8 cellular contexts compared by ENCODE assay signal in the genomic region with DNA sequence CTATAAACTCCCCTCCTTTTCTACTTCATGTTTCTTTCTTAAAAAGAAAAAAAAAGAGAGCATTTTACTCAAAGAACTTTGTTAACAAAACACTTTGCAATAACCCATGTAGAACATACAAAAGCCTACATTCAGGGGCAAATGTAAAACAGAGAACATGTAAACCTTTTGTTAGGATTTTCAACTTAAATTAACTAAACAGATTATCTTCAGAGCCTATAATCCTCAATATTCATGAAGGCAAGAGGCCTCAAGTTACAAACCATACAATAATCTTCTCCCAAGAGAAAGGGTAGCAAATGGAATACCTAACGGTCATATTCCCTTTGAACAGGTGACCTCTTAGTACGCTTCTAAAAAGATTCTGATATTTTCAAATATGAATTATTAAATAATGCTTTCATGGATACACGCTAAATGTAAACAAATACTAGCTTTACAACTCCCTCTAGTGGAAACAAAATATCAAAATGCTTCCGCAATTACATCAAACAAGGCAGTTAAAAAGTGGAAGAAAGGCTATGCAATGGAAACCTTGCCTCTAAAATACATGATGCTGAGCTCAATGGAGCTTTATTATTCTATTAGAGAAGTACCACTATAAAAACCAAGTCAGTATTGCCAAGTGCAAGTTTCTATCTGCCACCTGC. TPM values are rescaled to one million over a fixed set of nuclear protein-coding genes. Genes with fewer than 3 reads are reported as not detected.
A peak's percentile ranks its signal among the peaks of the same experiment; 100 is the strongest.
DNase-seq lines count a peak whose midpoint lies in the region; ATAC-seq and TF ChIP-seq lines count a peak whose summit lies in the region.

No MANE protein-coding gene starts in this region.

- TF ChIP-seq POLR2A in adrenal gland (IDR thresholded peaks at IDR 0.05), result no peak

- no peak overlapping the region for H3K4me3 ChIP-seq in AG04450 (ENCODE audit: low read depth, low read length)
- H3K4me3 ChIP-seq in adrenal gland, result no peak overlapping the region

- 7 to 14% (median 13%) methylated on average over 4 of the region's 4 CpGs for WGBS in adrenal gland, 4 donors

- H3K4me1 Mint-ChIP-seq in HFFc6 (ENCODE audit: low read depth), result peaks cover 82% of the 10 kb centered on the region
- H3K4me1 Mint-ChIP-seq in activated naive CD4-positive, alpha-beta T cell treated with anti-CD3 and anti-CD28 coated beads for 36 hours (ENCODE audit: low read depth), result peaks cover 51% of the 10 kb centered on the region

- H3K27me3 ChIP-seq in AG04450 (ENCODE audit: control insufficient read depth, insufficient read depth, low read length) (no peaks in the 10 kb centered on the region), adrenal gland (no peaks in the 10 kb centered on the region)

- no peaks in the 10 kb centered on the region for H3K36me3 ChIP-seq in adrenal gland (replicated peaks in 1 of 2)

- DNase-seq in AG04450 (ENCODE audit: low read depth, low spot score) (no peak), HFFc6 (peak; percentile 24), adrenal gland (no peak), kidney tubule cell (ENCODE audit: low spot score) (peak; percentile 28)
- DNase-seq in activated CD4-positive, alpha-beta T cell treated with anti-CD3 and anti-CD28 coated beads, Interleukin-2, amount 50 U/mL, for 48 hours, result no peak
- DNase-seq in activated naive CD4-positive, alpha-beta T cell treated with anti-CD3 and anti-CD28 coated beads for 36 hours, result no peak
- DNase-seq in stimulated activated CD4-positive, alpha-beta T cell treated with anti-CD3 and anti-CD28 coated beads, Interleukin-2, amount 100 ng/mL, for 48 hours, result no peak

- CTCF ChIA-PET in AG04450 (lab: Charles Lee), result interaction anchor here (0.6 to 3.2 kb wide), 27 partner anchors 9 to 495 kb away, joined by 3 to 14 read pairs (median 3); a partner anchor contains a TSS
- CTCF ChIA-PET in activated naive CD4-positive, alpha-beta T cell treated with anti-CD3 and anti-CD28 coated beads for 36 hours (lab: Charles Lee), result interaction anchor here (0.9 to 1.3 kb wide), 3 partner anchors 9 to 13 kb away, joined by 3 to 4 read pairs (median 4); a partner anchor contains a TSS

- peaks cover 0 to 7% of the 10 kb centered on the region in 2 donors for H3K4me1 ChIP-seq in adrenal gland (replicated peaks in 1 of 2)

- no peak overlapping the region for H3K4me3 Mint-ChIP-seq in HFFc6
- no peak overlapping the region for H3K4me3 Mint-ChIP-seq in activated naive CD4-positive, alpha-beta T cell treated with anti-CD3 and anti-CD28 coated beads for 36 hours

- intact Hi-C loops in adrenal gland (cut with DNase I), result loop anchor here (10.0 kb wide), 2 partner anchors 156 to 446 kb away; a partner anchor contains a TSS
- intact Hi-C loops in activated naive CD4-positive, alpha-beta T cell treated with anti-CD3 and anti-CD28 coated beads for 36 hours (cut with micrococcal nuclease), result loop anchor here (5.0 kb wide), 1 partner anchor 464 kb away; no protein-coding TSS in a partner anchor

- H3K27ac ChIP-seq in AG04450 (ENCODE audit: low read depth, low read length) (no peak overlapping the region), adrenal gland (peak overlapping the region in 1 of 5 donors; percentile 3)

- TF ChIP-seq CTCF in AG04450 (IDR thresholded peaks at IDR 0.05; ENCODE audit: low read depth, low read length) (peak; percentile 59), HFFc6 (IDR thresholded peaks at IDR 0.05) (peak; percentile 82), adrenal gland (IDR thresholded peaks at IDR 0.05) (peak; percentile 25 to 69 (median 55))

- H3K36me3 Mint-ChIP-seq in HFFc6 (ENCODE audit: low read depth), result peaks cover 11% of the 10 kb centered on the region; the same call in 1 of the 2 replicates
- H3K36me3 Mint-ChIP-seq in activated naive CD4-positive, alpha-beta T cell treated with anti-CD3 and anti-CD28 coated beads for 36 hours (ENCODE audit: low read depth), result peaks cover 45% of the 10 kb centered on the region

- H3K27me3 Mint-ChIP-seq in HFFc6 (ENCODE audit: insufficient read depth), result no peaks in the 10 kb centered on the region
- no peaks in the 10 kb centered on the region for H3K27me3 Mint-ChIP-seq in activated naive CD4-positive, alpha-beta T cell treated with anti-CD3 and anti-CD28 coated beads for 36 hours (ENCODE audit: low read depth)

- POLR2A ChIA-PET in AG04450 (lab: Yijun Ruan, JAX), result no interaction called here

- H3K9me3 ChIP-seq in AG04450 (ENCODE audit: control insufficient read depth, insufficient read depth, low read length) (no peaks in the 10 kb centered on the region), adrenal gland (replicated peaks in 1 of 3) (peaks cover 0 to under 1% (median 0%) of the 10 kb centered on the region in 3 donors)

- no peak for ATAC-seq in HG03175 (IDR thresholded peaks at IDR 0.05; ENCODE audit: unreplicated experiment)

- no peaks in the 10 kb centered on the region for H3K9me3 Mint-ChIP-seq in HFFc6
- H3K9me3 Mint-ChIP-seq in activated naive CD4-positive, alpha-beta T cell treated with anti-CD3 and anti-CD28 coated beads for 36 hours, result no peaks in the 10 kb centered on the region

- peak overlapping the region; percentile 44; the same call in 1 of the 2 replicates for H3K27ac Mint-ChIP-seq in HFFc6
- no peak overlapping the region for H3K27ac Mint-ChIP-seq in activated naive CD4-positive, alpha-beta T cell treated with anti-CD3 and anti-CD28 coated beads for 36 hours

RNA-seq across cellular contexts. Expression of a gene that starts 9.9 kb away (rescaled TPM):
- polyA plus RNA-seq in AG04450 (2011; rRNA removed) (1.7 and 2.3 TPM in 2 replicates), adrenal gland (1 to 10 TPM; 1.2 to 1.9 (median 1.6) TPM)
- 6.2 and 10.5 TPM in 2 replicates for polyA minus RNA-seq in AG04450 (2011; rRNA and poly(A)+ RNA removed)
- total RNA-seq in HFFc6 (2021; fragmentation: NEBNext Ultra II Directional; extraction: Animal tissue kit (Norgen Biotek cat#: 25700)), result 1 to 10 TPM; 3.4 to 7.5 (median 6.5) TPM
- total RNA-seq in adrenal gland, result 10 to 100 TPM in 1 of 8 donors, 1 to 10 TPM in 7; 1.5 to 14.4 (median 3.7) TPM
- total RNA-seq in activated naive CD4-positive, alpha-beta T cell treated with anti-CD3 and anti-CD28 coated beads for 36 hours, result 10 to 100 TPM; 55.1 to 62.0 TPM

Comparison
In these comparisons a context has a peak if more than half of its experiments do, and no peak if none do; other contexts are left out.
1. DNase-seq: peak in HFFc6 (single experiment) and kidney tubule cell (single experiment); none in AG04450 (single experiment), adrenal gland (0 of 7), activated CD4-positive, alpha-beta T cell treated with anti-CD3 and anti-CD28 coated beads, Interleukin-2, amount 50 U/mL, for 48 hours (0 of 2), activated naive CD4-positive, alpha-beta T cell treated with anti-CD3 and anti-CD28 coated beads for 36 hours (single experiment) and stimulated activated CD4-positive, alpha-beta T cell treated with anti-CD3 and anti-CD28 coated beads, Interleukin-2, amount 100 ng/mL, for 48 hours (0 of 2).
2. Peak in every context shown above with its lines, with median percentiles within 50 percentile points of each other: CTCF ChIP-seq.